ENCODE assay signal across 18 cellular contexts in the genomic region with DNA sequence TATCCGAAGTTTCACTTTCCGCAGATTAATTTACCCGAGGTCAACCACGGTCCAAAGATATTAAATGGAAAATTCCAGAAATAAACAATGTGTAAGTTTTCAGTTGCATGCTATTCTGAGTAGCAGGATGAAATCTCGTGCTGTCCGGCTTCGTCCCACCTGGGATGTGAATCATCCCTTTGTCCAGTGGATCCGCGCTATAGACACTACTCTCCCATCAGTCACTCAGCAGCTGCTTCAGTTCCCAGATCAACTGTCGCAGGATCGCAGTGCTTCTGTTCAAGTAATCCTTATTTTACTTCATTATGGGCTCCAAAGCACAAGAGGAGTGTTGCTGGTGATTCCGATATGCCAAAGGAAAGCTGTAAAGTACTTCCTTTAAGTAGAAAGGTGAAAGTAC. TPM values are rescaled to one million over a fixed set of nuclear protein-coding genes. Genes with fewer than 3 reads are reported as not detected.
DNase-seq lines count a peak whose midpoint lies in the region; ATAC-seq, FAIRE-seq and TF ChIP-seq lines count a peak whose summit lies in the region.
"Had no signal": no experiment of that assay in that cellular context is flagged by ENCODE, and none has a peak within 500 bp of the region (broad histone marks: within the 10 kb centered on the region; RNA-seq: fewer than 3 reads in every experiment).

No MANE protein-coding gene starts in this region.

- peak; percentile 29 for DNase-seq in LHCN-M2 (ENCODE audit: low read depth)
- DNase-seq in NCI-H82 (lab: John Stamatoyannopoulos, UW) = peak; percentile 82
- DNase-seq in kidney = peak; percentile 27
- peak; percentile 18 for DNase-seq in sciatic nerve (ENCODE audit: low spot score)
- no peak for DNase-seq in NCI-H1694 treated with DMSO at 0.1 percent for 48 hours (lab: John Stamatoyannopoulos, UW)
- DNase-seq in MG63 = no peak
- DNase-seq: ACHN; CD4-positive, CD25-positive, alpha-beta regulatory T cell; IMR-90; Kasumi-1; MV-4-11; NCI-H1436 treated with DMSO at 0.1 percent for 48 hours; NCI-H446; Peyer's patch; SHP77 treated with DMSO at 0.1 percent for 48 hours had no signal

- H3K9me3 ChIP-seq in kidney (ENCODE audit: control insufficient read depth in 1 of 2, low read length in 2 of 2) = no peaks in the 10 kb centered on the region
- H3K9me3 ChIP-seq in MG63 = no peaks in the 10 kb centered on the region
- H3K9me3 ChIP-seq: HAP-1, Peyer's patch had no signal

- FAIRE-seq in kidney (lab: Jason Lieb, UNC) = no peak
- FAIRE-seq: GM12878 had no signal

- no peak for TF ChIP-seq CTCF in kidney (IDR thresholded peaks at IDR 0.05; ENCODE audit: borderline replicate concordance, extremely low read depth, insufficient read depth)

- no peaks in the 10 kb centered on the region; the same call in 1 of the 2 replicates for H3K27me3 ChIP-seq in MG63
- H3K27me3 ChIP-seq: Peyer's patch had no signal

- no peaks in the 10 kb centered on the region for H3K4me1 ChIP-seq in kidney (ENCODE audit: control insufficient read depth in 1 of 2, insufficient read depth in 1 of 2, low read depth in 1 of 2, low read length in 2 of 2)
- H3K4me1 ChIP-seq: HAP-1, Peyer's patch had no signal

- intact Hi-C loops in kidney (cut with DNase I) (no loop called here), sciatic nerve (cut with DNase I) (no loop called here)

- H3K36me3 ChIP-seq in kidney (ENCODE audit: control insufficient read depth in 1 of 2, insufficient read depth in 2 of 2, low read length in 2 of 2) (no peaks in the 10 kb centered on the region), MG63 (no peaks in the 10 kb centered on the region)
- H3K36me3 ChIP-seq: HAP-1, Peyer's patch had no signal

- no peak overlapping the region for H3K4me3 ChIP-seq in kidney (ENCODE audit: low read length in 2 of 2)
- no peak overlapping the region for H3K4me3 ChIP-seq in MG63
- H3K4me3 ChIP-seq: GM12878, HAP-1, Peyer's patch had no signal

- no peak overlapping the region for H3K9ac ChIP-seq in kidney (ENCODE audit: low read length in 2 of 2)

- ATAC-seq in sciatic nerve (no peak), HG02588 (IDR thresholded peaks at IDR 0.05; ENCODE audit: unreplicated experiment) (no peak)
- ATAC-seq: GM12878 had no signal

- no peak overlapping the region for H3K27ac ChIP-seq in kidney (ENCODE audit: low read depth in 2 of 2, low read length in 2 of 2)
- H3K27ac ChIP-seq: Peyer's patch had no signal

RNA-seq across cellular contexts. Expression of a gene that starts 8.3 kb away (rescaled TPM):
- total RNA-seq in LHCN-M2 (2014; rRNA removed) (7.7 and 10.0 TPM in 2 replicates), kidney (6.9 TPM), sciatic nerve (2.4 TPM)
- 4.2 TPM for polyA plus RNA-seq in LHCN-M2 (2012)
- polyA plus RNA-seq in kidney (ENCODE audit: insufficient read depth, low read depth, low replicate concordance) = 1.4 TPM
- total RNA-seq in MG63 (2014; rRNA removed; shearing (Covaris generic); ENCODE audit: low replicate concordance) = 12.4 and 16.1 TPM in 2 replicates

Comparison
In these comparisons a context has a peak if more than half of its experiments do, and no peak if none do; other contexts are left out.
1. DNase-seq: peak in LHCN-M2 (single experiment), NCI-H82 (single experiment), kidney (single experiment) and sciatic nerve (single experiment); none in NCI-H1694 treated with DMSO at 0.1 percent for 48 hours (single experiment) and MG63 (single experiment).